Comparison of ENCODE assay signal across 23 cellular contexts in the genomic region with DNA sequence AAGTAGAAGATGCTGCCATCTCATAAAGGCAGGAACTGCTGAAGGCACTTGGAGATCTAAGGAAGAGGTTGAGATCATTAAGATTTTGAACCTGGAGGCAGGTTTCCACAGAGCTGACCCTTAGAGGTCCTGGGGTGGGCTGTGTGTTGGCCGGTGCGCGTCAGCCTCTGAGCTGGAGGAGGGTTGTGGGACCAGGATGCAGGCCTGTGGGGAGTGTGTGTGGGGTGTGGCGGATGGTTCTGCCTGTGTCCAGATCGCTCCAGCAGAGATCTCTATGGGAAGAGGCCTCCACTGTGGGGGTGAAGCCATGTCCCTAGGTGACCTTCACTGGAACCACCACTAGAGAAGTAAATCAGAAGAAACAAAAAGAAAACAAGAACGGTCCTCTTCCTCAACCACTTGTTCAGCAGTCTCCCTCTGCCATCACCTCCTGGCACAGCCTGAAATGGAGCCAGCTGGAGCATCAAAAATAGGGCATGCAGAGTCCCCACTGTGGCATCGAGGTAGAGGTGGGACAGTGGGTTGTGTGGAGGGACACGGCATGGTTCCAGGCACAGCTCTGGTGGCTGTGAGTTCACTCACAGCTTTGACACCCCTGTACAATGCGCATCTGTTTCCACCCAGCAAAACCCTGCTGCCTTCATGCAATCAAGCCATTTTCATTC.
DNase-seq lines count a peak whose midpoint lies in the region; ATAC-seq and TF ChIP-seq lines count a peak whose summit lies in the region.
"Had no signal": no experiment of that assay in that cellular context is flagged by ENCODE, and none has a peak within 500 bp of the region (broad histone marks: within the 10 kb centered on the region; RNA-seq: fewer than 3 reads in every experiment).

No MANE protein-coding gene starts in this region.

- ATAC-seq in upper lobe of right lung: peak; percentile 23
- ATAC-seq: A549 had no signal

- no peaks in the 10 kb centered on the region for H3K4me1 Mint-ChIP-seq in endodermal cell
- H3K4me1 Mint-ChIP-seq: CD14-positive monocyte; CD8-positive, alpha-beta memory T cell had no signal

- no peak overlapping the region for H3K9ac ChIP-seq in endodermal cell (ENCODE audit: extremely low read depth, low read length, poor library complexity, severe bottlenecking)
- H3K9ac ChIP-seq: BLaER1 treated with 17β-estradiol and CSF1 and Interleukin-3, amounts not matched to agents 10 nM and 100 nM had no signal

- no peak for TF ChIP-seq CTCF in endodermal cell (conservative IDR thresholded peaks at IDR 0.05)
- TF ChIP-seq CTCF in upper lobe of right lung (IDR thresholded peaks at IDR 0.05): no peak

- in situ Hi-C loops in G401 (cut with HindIII; ENCODE audit: low sequenced_read_pairs): no loop called here

- DNase-seq in G401 (ENCODE audit: low spot score) (peak; percentile 50), cerebellar cortex (ENCODE audit: low spot score) (peak; percentile 27), endodermal cell (peak; percentile 24), upper lobe of right lung (no peak), NAMALWA (ENCODE audit: low spot score) (no peak), NCI-H146 (lab: John Stamatoyannopoulos, UW) (no peak), GM19238 (ENCODE audit: insufficient read length, low spot score) (no peak)
- no peak for DNase-seq in activated CD4-positive, alpha-beta T cell treated with anti-CD3 and anti-CD28 coated beads for 1 hour
- DNase-seq: 8988T; ACHN; AML-193; BE2C; CD4-positive, alpha-beta T cell; CD8-positive, alpha-beta memory T cell; DMS 273 treated with DMSO at 0.1 percent for 48 hours; DMS53; DMS79 treated with DMSO at 0.1 percent for 48 hours; GOT3; HFFc6 had no signal

- no peak overlapping the region for H3K27ac Mint-ChIP-seq in endodermal cell
- H3K27ac Mint-ChIP-seq: CD14-positive monocyte; CD4-positive, alpha-beta T cell; CD8-positive, alpha-beta memory T cell; HFFc6 had no signal

- H3K27ac ChIP-seq in endodermal cell (ENCODE audit: low read depth, low read length) (no peak overlapping the region), upper lobe of right lung (no peak overlapping the region)
- H3K27ac ChIP-seq: A549; BLaER1 treated with 17β-estradiol and CSF1 and Interleukin-3, amounts not matched to agents 10 nM and 100 nM had no signal

- H3K4me1 ChIP-seq in endodermal cell (ENCODE audit: control insufficient read depth, insufficient read depth, low read length) (no peaks in the 10 kb centered on the region), upper lobe of right lung (no peaks in the 10 kb centered on the region)
- H3K4me1 ChIP-seq: A549, BE2C, HAP-1 had no signal

- no peaks in the 10 kb centered on the region for H3K36me3 Mint-ChIP-seq in endodermal cell (ENCODE audit: low read depth)
- H3K36me3 Mint-ChIP-seq: CD14-positive monocyte; CD8-positive, alpha-beta memory T cell had no signal

- intact Hi-C loops in upper lobe of right lung (cut with DNase I): no loop called here

- H3K36me3 ChIP-seq in endodermal cell (ENCODE audit: control insufficient read depth, insufficient read depth, low read length): no peaks in the 10 kb centered on the region
- H3K36me3 ChIP-seq in upper lobe of right lung: no peaks in the 10 kb centered on the region
- H3K36me3 ChIP-seq: BE2C; BLaER1 treated with 17β-estradiol and CSF1 and Interleukin-3, amounts not matched to agents 10 nM and 100 nM; HAP-1 had no signal

- H3K9me3 Mint-ChIP-seq in endodermal cell: peaks cover 25% of the 10 kb centered on the region

- H3K27me3 Mint-ChIP-seq in endodermal cell (ENCODE audit: insufficient read depth): no peaks in the 10 kb centered on the region
- H3K27me3 Mint-ChIP-seq: CD4-positive, alpha-beta T cell had no signal

- H3K27me3 ChIP-seq in endodermal cell (ENCODE audit: control insufficient read depth, insufficient read depth, low read length, poor library complexity, severe bottlenecking): no peaks in the 10 kb centered on the region
- H3K27me3 ChIP-seq in upper lobe of right lung: no peaks in the 10 kb centered on the region
- H3K27me3 ChIP-seq: BE2C; BLaER1 treated with 17β-estradiol and CSF1 and Interleukin-3, amounts not matched to agents 10 nM and 100 nM had no signal

- H3K9me3 ChIP-seq in endodermal cell (ENCODE audit: control insufficient read depth, low read length) (peaks cover 11% of the 10 kb centered on the region), upper lobe of right lung (peaks cover 25% of the 10 kb centered on the region)
- H3K9me3 ChIP-seq: BE2C, HAP-1 had no signal

- 90 to 95% methylated on average over 4 to 9 of the region's 9 CpGs for WGBS in endodermal cell (ENCODE audit: insufficient coverage in 1 of 2, insufficient read length in 1 of 2), 2 experiments

- no peak overlapping the region for H3K4me3 ChIP-seq in endodermal cell (ENCODE audit: low read length)
- H3K4me3 ChIP-seq in upper lobe of right lung: no peak overlapping the region
- H3K4me3 ChIP-seq: A549; BLaER1 treated with 17β-estradiol and CSF1 and Interleukin-3, amounts not matched to agents 10 nM and 100 nM; HAP-1 had no signal

- no peak overlapping the region for H3K4me3 Mint-ChIP-seq in endodermal cell
- H3K4me3 Mint-ChIP-seq: CD14-positive monocyte; CD4-positive, alpha-beta T cell; CD8-positive, alpha-beta memory T cell; HFFc6 had no signal

Comparison
In these comparisons a context has a peak if more than half of its experiments do, and no peak if none do; other contexts are left out.
1. DNase-seq: peak in G401 (single experiment), cerebellar cortex (single experiment) and endodermal cell (single experiment); none in upper lobe of right lung (single experiment), NAMALWA (single experiment), NCI-H146 (single experiment), GM19238 (single experiment) and activated CD4-positive, alpha-beta T cell treated with anti-CD3 and anti-CD28 coated beads for 1 hour (single experiment).